ENCODE assay signal across 15 cellular contexts in the genomic region with DNA sequence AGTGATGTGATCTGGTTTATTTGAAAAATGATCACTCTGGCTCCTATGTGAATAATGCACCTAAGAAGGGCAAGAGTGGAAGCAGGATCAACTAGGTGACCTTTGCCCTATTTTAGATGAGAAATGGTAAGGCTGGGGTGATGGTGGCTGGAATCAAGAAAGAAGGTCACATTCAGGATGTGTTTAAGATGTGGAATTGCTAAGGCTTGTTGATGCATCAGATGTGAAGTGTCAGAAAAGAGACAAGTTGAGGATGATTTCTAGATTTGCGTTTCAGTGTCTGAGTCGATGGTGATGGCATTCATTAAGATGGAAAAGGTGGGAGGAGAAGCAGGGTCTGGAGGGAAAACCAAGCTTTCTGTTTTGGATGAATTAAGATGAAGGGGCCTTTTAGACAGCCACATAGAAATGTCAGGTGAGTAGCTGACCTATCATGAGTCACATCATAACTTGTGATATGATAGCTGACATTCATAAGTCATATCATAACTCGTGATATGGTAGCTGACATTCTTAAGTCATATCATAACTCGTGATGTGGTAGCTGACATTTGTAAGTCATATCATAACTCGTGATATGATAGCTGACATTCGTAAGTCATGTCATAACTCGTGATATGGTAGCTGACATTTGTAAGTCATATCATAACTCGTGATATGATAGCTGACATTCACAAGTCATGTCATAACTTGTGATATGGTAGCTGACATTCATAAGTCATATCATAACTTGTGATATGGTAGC.
DNase-seq lines count a peak whose midpoint lies in the region; ATAC-seq, FAIRE-seq and TF ChIP-seq lines count a peak whose summit lies in the region.
"Had no signal": no experiment of that assay in that cellular context is flagged by ENCODE, and none has a peak within 500 bp of the region (broad histone marks: within the 10 kb centered on the region; RNA-seq: fewer than 3 reads in every experiment).

No MANE protein-coding gene starts in this region.

- H3K27ac Mint-ChIP-seq in activated CD8-positive, alpha-beta memory T cell treated with anti-CD3 and anti-CD28 coated beads, Interleukin-2, amount 10 ng/mL, durations not matched to agents 7 days and 5 days: peak overlapping the region; percentile 48
- H3K27ac Mint-ChIP-seq in stimulated activated naive B cell treated with anti-CD40 and anti-IgM and Interleukin-4, amounts not matched to agents 10 μg/mL and 1 μg/mL and 100 μg/mL, for 72 hours: peak overlapping the region; percentile 94
- no peak overlapping the region for H3K27ac Mint-ChIP-seq in endodermal cell
- H3K27ac Mint-ChIP-seq: HFFc6 had no signal

- H3K4me1 ChIP-seq in K562 (replicated peaks in 1 of 2; ENCODE audit: control insufficient read depth in 2 of 2, insufficient read depth in 2 of 2, low read length in 2 of 2) (no peaks in the 10 kb centered on the region), endodermal cell (ENCODE audit: control insufficient read depth, insufficient read depth, low read length) (no peaks in the 10 kb centered on the region)
- H3K4me1 ChIP-seq: Caco-2 had no signal

- no peak overlapping the region for H2AFZ ChIP-seq in K562 (ENCODE audit: low read depth, low read length)

- 0% methylated on average over 8 of the region's 8 CpGs for whole genome bisulfite sequencing in K562 (ENCODE audit: insufficient coverage, low coverage, missing lambda C conversion rate)
- 96 to 100% methylated on average over 8 of the region's 8 CpGs for WGBS in endodermal cell (ENCODE audit: insufficient coverage in 1 of 2, insufficient read length in 1 of 2), 2 experiments

- H3K9me3 ChIP-seq in K562 (replicated peaks; ENCODE audit: control insufficient read depth, insufficient read depth, low read depth, low read length): no peaks in the 10 kb centered on the region
- no peaks in the 10 kb centered on the region for H3K9me3 ChIP-seq in endodermal cell (ENCODE audit: control insufficient read depth, low read length)
- H3K9me3 ChIP-seq: Caco-2 had no signal

- H3K4me3 ChIP-seq in GM12865 (ENCODE audit: low read depth, low read length) (no peak overlapping the region), K562 (no peak overlapping the region), endodermal cell (ENCODE audit: low read length) (no peak overlapping the region)

- no peaks in the 10 kb centered on the region for H3K79me2 ChIP-seq in K562 (ENCODE audit: control insufficient read depth, insufficient read depth, low read length)

- H3K4me1 Mint-ChIP-seq in activated CD8-positive, alpha-beta memory T cell treated with anti-CD3 and anti-CD28 coated beads, Interleukin-2, amount 10 ng/mL, durations not matched to agents 7 days and 5 days: peaks cover 6% of the 10 kb centered on the region
- H3K4me1 Mint-ChIP-seq in stimulated activated naive B cell treated with anti-CD40 and anti-IgM and Interleukin-4, amounts not matched to agents 10 μg/mL and 1 μg/mL and 100 μg/mL, for 72 hours: peaks cover 21 to 35% of the 10 kb centered on the region in 2 donors
- H3K4me1 Mint-ChIP-seq in endodermal cell: no peaks in the 10 kb centered on the region

- in situ Hi-C loops in K562 (cut with MboI): no loop called here

- intact Hi-C loops in K562 (cut with micrococcal nuclease): no loop called here
- intact Hi-C loops in left ventricle myocardium superior (cut with micrococcal nuclease): no loop called here

- TF ChIP-seq POLR2A in K562 (conservative IDR thresholded peaks at IDR 0.05): no peak

- no peak overlapping the region for H3K4me2 ChIP-seq in K562 (ENCODE audit: insufficient read depth, low read length)

- ATAC-seq in activated CD8-positive, alpha-beta memory T cell treated with anti-CD3 and anti-CD28 coated beads, Interleukin-2, amount 10 ng/mL, durations not matched to agents 7 days and 5 days: no peak
- ATAC-seq in K562: no peak
- ATAC-seq in stimulated activated naive B cell treated with anti-CD40 and anti-IgM and Interleukin-4, amounts not matched to agents 10 μg/mL and 1 μg/mL and 100 μg/mL, for 72 hours (replicated peaks): peak; percentile 33 to 62
- no peak for ATAC-seq in left ventricle myocardium superior

- H3K36me3 Mint-ChIP-seq in activated CD8-positive, alpha-beta memory T cell treated with anti-CD3 and anti-CD28 coated beads, Interleukin-2, amount 10 ng/mL, durations not matched to agents 7 days and 5 days: no peaks in the 10 kb centered on the region
- peaks cover 6 to 16% of the 10 kb centered on the region in 2 donors for H3K36me3 Mint-ChIP-seq in stimulated activated naive B cell treated with anti-CD40 and anti-IgM and Interleukin-4, amounts not matched to agents 10 μg/mL and 1 μg/mL and 100 μg/mL, for 72 hours
- no peaks in the 10 kb centered on the region for H3K36me3 Mint-ChIP-seq in endodermal cell (ENCODE audit: low read depth)

- TF ChIP-seq CTCF in GM12865 (IDR thresholded peaks at IDR 0.05; ENCODE audit: insufficient read depth, low read depth, low read length, missing control alignments): no peak
- no peak for TF ChIP-seq CTCF in K562 (IDR thresholded peaks at IDR 0.05 in 2 of 3, conservative IDR thresholded peaks at IDR 0.05 in 1 of 3; ENCODE audit: insufficient read depth in 2 of 3, low read depth in 1 of 3, low read length in 3 of 3)
- TF ChIP-seq CTCF in endodermal cell (conservative IDR thresholded peaks at IDR 0.05): no peak

- no peaks in the 10 kb centered on the region for H3K27me3 Mint-ChIP-seq in activated CD8-positive, alpha-beta memory T cell treated with anti-CD3 and anti-CD28 coated beads, Interleukin-2, amount 10 ng/mL, durations not matched to agents 7 days and 5 days
- H3K27me3 Mint-ChIP-seq in stimulated activated naive B cell treated with anti-CD40 and anti-IgM and Interleukin-4, amounts not matched to agents 10 μg/mL and 1 μg/mL and 100 μg/mL, for 72 hours: no peaks in the 10 kb centered on the region
- no peaks in the 10 kb centered on the region for H3K27me3 Mint-ChIP-seq in endodermal cell (ENCODE audit: insufficient read depth)

- no peak for TF ChIP-seq RAD21 in K562 (CRISPR knock-in tag; conservative IDR thresholded peaks at IDR 0.05 in 1 of 2, IDR thresholded peaks at IDR 0.05 in 1 of 2)

- POLR2A ChIA-PET in K562 (lab: Yijun Ruan, JAX): no interaction called here

- no peaks in the 10 kb centered on the region for H3K9me1 ChIP-seq in K562 (ENCODE audit: control insufficient read depth, insufficient read depth, low read length)

- H3K27me3 ChIP-seq in K562 (ENCODE audit: control insufficient read depth in 2 of 2, insufficient read depth in 2 of 2, low read length in 2 of 2) (no peaks in the 10 kb centered on the region), endodermal cell (ENCODE audit: control insufficient read depth, insufficient read depth, low read length, poor library complexity, severe bottlenecking) (no peaks in the 10 kb centered on the region)

- DNase-seq in activated CD8-positive, alpha-beta memory T cell treated with anti-CD3 and anti-CD28 coated beads, Interleukin-2, amount 10 ng/mL, durations not matched to agents 7 days and 5 days: no peak
- DNase-seq in activated CD8-positive, alpha-beta memory T cell treated with anti-CD3 and anti-CD28 coated beads, Interleukin-2, amount 50 U/mL, for 48 hours: no peak
- DNase-seq in GM12865 (ENCODE audit: low read depth) (peak; percentile 15), K562 (ENCODE audit: extremely low read depth in 1 of 4, low spot score in 3 of 4) (no peak), GM03348 (ENCODE audit: low spot score) (no peak), endodermal cell (no peak), left ventricle myocardium superior (no peak)
- DNase-seq in stimulated activated naive B cell treated with anti-CD40 and anti-IgM and Interleukin-4, amounts not matched to agents 10 μg/mL and 1 μg/mL and 100 μg/mL, for 72 hours: no peak
- DNase-seq: AML-193, Caco-2, HFFc6, KG1, NCI-H1092, NCI-H69 had no signal

- no peak for TF ChIP-seq EP300 in K562 (IDR thresholded peaks at IDR 0.05; ENCODE audit: low read length)

- FAIRE-seq in K562 (lab: Jason Lieb, UNC): no peak
- FAIRE-seq: H1 had no signal

- peaks cover 7% of the 10 kb centered on the region for H3K9me3 Mint-ChIP-seq in activated CD8-positive, alpha-beta memory T cell treated with anti-CD3 and anti-CD28 coated beads, Interleukin-2, amount 10 ng/mL, durations not matched to agents 7 days and 5 days (ENCODE audit: low read depth)
- peaks cover 5 to 17% of the 10 kb centered on the region in 2 donors for H3K9me3 Mint-ChIP-seq in stimulated activated naive B cell treated with anti-CD40 and anti-IgM and Interleukin-4, amounts not matched to agents 10 μg/mL and 1 μg/mL and 100 μg/mL, for 72 hours
- H3K9me3 Mint-ChIP-seq in endodermal cell: no peaks in the 10 kb centered on the region
- H3K9me3 Mint-ChIP-seq: HFFc6 had no signal

- H3K4me3 Mint-ChIP-seq in activated CD8-positive, alpha-beta memory T cell treated with anti-CD3 and anti-CD28 coated beads, Interleukin-2, amount 10 ng/mL, durations not matched to agents 7 days and 5 days: no peak overlapping the region
- H3K4me3 Mint-ChIP-seq in stimulated activated naive B cell treated with anti-CD40 and anti-IgM and Interleukin-4, amounts not matched to agents 10 μg/mL and 1 μg/mL and 100 μg/mL, for 72 hours: peak overlapping the region in 1 of 2 donors; percentile 36
- no peak overlapping the region for H3K4me3 Mint-ChIP-seq in endodermal cell
- H3K4me3 Mint-ChIP-seq: HFFc6 had no signal

- H3K36me3 ChIP-seq in K562 (ENCODE audit: control insufficient read depth, insufficient read depth, low read length) (no peaks in the 10 kb centered on the region), endodermal cell (ENCODE audit: control insufficient read depth, insufficient read depth, low read length) (no peaks in the 10 kb centered on the region)

- H3K27ac ChIP-seq in K562 (ENCODE audit: extremely low read depth, low read depth, low read length): no peak overlapping the region
- no peak overlapping the region for H3K27ac ChIP-seq in endodermal cell (ENCODE audit: low read depth, low read length)

- no peaks in the 10 kb centered on the region for H4K20me1 ChIP-seq in K562 (replicated peaks; ENCODE audit: control insufficient read depth, insufficient read depth, low read length)

- H3K9ac ChIP-seq in K562 (ENCODE audit: insufficient read depth in 1 of 2, low read depth in 2 of 2, low read length in 2 of 2): no peak overlapping the region
- H3K9ac ChIP-seq in endodermal cell (ENCODE audit: extremely low read depth, low read length, poor library complexity, severe bottlenecking): no peak overlapping the region

- CTCF ChIA-PET in activated CD8-positive, alpha-beta memory T cell treated with anti-CD3 and anti-CD28 coated beads, Interleukin-2, amount 10 ng/mL, durations not matched to agents 7 days and 5 days (lab: Charles Lee): interaction anchor here (1.0 kb wide), 1 partner anchor 18 kb away, joined by 3 read pairs; no protein-coding TSS in a partner anchor
- CTCF ChIA-PET in K562 (lab: Yijun Ruan, JAX; ENCODE audit: low intra/inter-chr PET ratio): no interaction called here

- no TSS peak for BruUV-seq in K562 (replicated peaks; lab: Mats Ljungman, UMichigan)

Comparison
In these comparisons a context has a peak if more than half of its experiments do, and no peak if none do; other contexts are left out.
1. ATAC-seq: peak in stimulated activated naive B cell treated with anti-CD40 and anti-IgM and Interleukin-4, amounts not matched to agents 10 μg/mL and 1 μg/mL and 100 μg/mL, for 72 hours (2 of 2); none in activated CD8-positive, alpha-beta memory T cell treated with anti-CD3 and anti-CD28 coated beads, Interleukin-2, amount 10 ng/mL, durations not matched to agents 7 days and 5 days (single experiment), K562 (single experiment) and left ventricle myocardium superior (single experiment).